Comparison of ENCODE assay signal across 11 cellular contexts in genomic region chr17:60523822-60524221, GRCh38. TPM values are rescaled to one million over a fixed set of nuclear protein-coding genes. Genes with fewer than 3 reads are reported as not detected.
DNase-seq lines count a peak whose midpoint lies in the region; ATAC-seq and TF ChIP-seq lines count a peak whose summit lies in the region.
"Had no signal": no experiment of that assay in that cellular context is flagged by ENCODE, and none has a peak within 500 bp of the region (broad histone marks: within the 10 kb centered on the region; RNA-seq: fewer than 3 reads in every experiment).

No MANE protein-coding gene starts in this region.

- H3K4me1 ChIP-seq in KMS-11 (ENCODE audit: low read depth, poor library complexity, severe bottlenecking) = peaks cover 18% of the 10 kb centered on the region

- peak overlapping the region; percentile 93 to 100 (median 98) for H3K4me3 Mint-ChIP-seq in naive thymus-derived CD8-positive, alpha-beta T cell

- DNase-seq in BJ (ENCODE audit: low read depth) (no peak), cardiac fibroblast (ENCODE audit: low read depth in 2 of 2) (no peak), cortex of kidney (lab: John Stamatoyannopoulos, UW) (no peak), NCI-H1417 treated with DMSO at 0.1 percent for 48 hours (lab: John Stamatoyannopoulos, UW) (no peak)
- no peak for DNase-seq in naive thymus-derived CD8-positive, alpha-beta T cell
- DNase-seq: activated CD4-positive, alpha-beta T cell treated with anti-CD3 and anti-CD28 coated beads, Interleukin-2, amount 50 U/mL, for 4 hours; head of caudate nucleus; NCI-H2227 treated with DMSO at 0.1 percent for 48 hours had no signal

- H2AFZ ChIP-seq in KMS-11 (ENCODE audit: low read depth) = no peak overlapping the region

- no peaks in the 10 kb centered on the region for H4K20me1 ChIP-seq in KMS-11 (ENCODE audit: insufficient read depth)

- H3K9me3 Mint-ChIP-seq in naive thymus-derived CD8-positive, alpha-beta T cell = no peaks in the 10 kb centered on the region

- CTCF ChIA-PET in BJ (lab: Yijun Ruan, JAX) = interaction anchor here (0.6 to 1.1 kb wide), 2 partner anchors 18 to 1624 kb away, joined by 3 read pairs; no protein-coding TSS in a partner anchor

- peaks cover 0 to 17% (median 3%) of the 10 kb centered on the region in 3 donors for H3K36me3 Mint-ChIP-seq in naive thymus-derived CD8-positive, alpha-beta T cell

- POLR2A ChIA-PET in BJ (lab: Charles Lee) = no interaction called here
- POLR2A ChIA-PET in naive thymus-derived CD8-positive, alpha-beta T cell (lab: Charles Lee) = interaction anchor here (0.6 to 0.7 kb wide), 2 partner anchors 53 to 59 kb away, joined by 5 to 7 read pairs; no protein-coding TSS in a partner anchor

- H3K79me2 ChIP-seq in KMS-11 (ENCODE audit: insufficient read depth, low read depth) = peaks cover 68% of the 10 kb centered on the region

- H3K36me3 ChIP-seq in BJ (ENCODE audit: control insufficient read depth, insufficient read depth, low read length) = peaks cover 1% of the 10 kb centered on the region; the same call in 1 of the 2 replicates
- no peaks in the 10 kb centered on the region for H3K36me3 ChIP-seq in KMS-11 (ENCODE audit: insufficient read depth)

- peak overlapping the region; percentile 99 for H3K4me2 ChIP-seq in KMS-11

- H3K27ac ChIP-seq in KMS-11 = no peak overlapping the region

- no peak for ATAC-seq in naive thymus-derived CD8-positive, alpha-beta T cell
- ATAC-seq in GM21723 (IDR thresholded peaks at IDR 0.05; ENCODE audit: unreplicated experiment) (no peak), HG03571 (IDR thresholded peaks at IDR 0.05; ENCODE audit: unreplicated experiment) (no peak)

- H3K27ac Mint-ChIP-seq in naive thymus-derived CD8-positive, alpha-beta T cell = peak overlapping the region in 5 of 10 donors; percentile 44 to 98 (median 66)

- peak overlapping the region; percentile 99 for H3K4me3 ChIP-seq in BJ (ENCODE audit: low read depth, low read length)
- H3K4me3 ChIP-seq in KMS-11 (IDR thresholded peaks at IDR 0.05; ENCODE audit: insufficient read depth, low read depth, low read length) = no peak overlapping the region
- H3K4me3 ChIP-seq in cardiac fibroblast (replicated peaks in 1 of 2; ENCODE audit: low read depth in 2 of 2, low read length in 2 of 2) = peak overlapping the region; percentile 98 to 99

- peaks cover 15 to 63% (median 58%) of the 10 kb centered on the region in 4 donors for H3K4me1 Mint-ChIP-seq in naive thymus-derived CD8-positive, alpha-beta T cell

- H3K27me3 Mint-ChIP-seq in naive thymus-derived CD8-positive, alpha-beta T cell = no peaks in the 10 kb centered on the region

- H3K9ac ChIP-seq in KMS-11 = no peak overlapping the region; the same call in 1 of the 2 replicates

- TF ChIP-seq CTCF in BJ (IDR thresholded peaks at IDR 0.05; ENCODE audit: insufficient read depth, low read depth, low read length) (no peak), KMS-11 (conservative IDR thresholded peaks at IDR 0.05; ENCODE audit: low read depth, low read length) (no peak), cardiac fibroblast (IDR thresholded peaks at IDR 0.05; ENCODE audit: low read depth, low read length) (no peak)

- no peaks in the 10 kb centered on the region for H3K27me3 ChIP-seq in BJ (ENCODE audit: control insufficient read depth, insufficient read depth, low read length)
- no peaks in the 10 kb centered on the region for H3K27me3 ChIP-seq in KMS-11 (ENCODE audit: insufficient read depth, low read depth)

RNA-seq across cellular contexts. Expression of gene APPBP2, which starts 2.2 kb away (rescaled TPM):
- polyA plus RNA-seq in BJ (2011; rRNA removed) = 14.8 and 24.8 TPM in 2 replicates
- 37.6 and 39.6 TPM in 2 replicates for polyA minus RNA-seq in BJ (2011; rRNA and poly(A)+ RNA removed)
- 10 to 100 TPM; 50.2 to 53.1 TPM for total RNA-seq in naive thymus-derived CD8-positive, alpha-beta T cell
- polyA plus RNA-seq in naive thymus-derived CD8-positive, alpha-beta T cell = 10 to 100 TPM; 22.8 to 30.9 (median 28.5) TPM
